19 cellular contexts compared by ENCODE assay signal in the genomic region with DNA sequence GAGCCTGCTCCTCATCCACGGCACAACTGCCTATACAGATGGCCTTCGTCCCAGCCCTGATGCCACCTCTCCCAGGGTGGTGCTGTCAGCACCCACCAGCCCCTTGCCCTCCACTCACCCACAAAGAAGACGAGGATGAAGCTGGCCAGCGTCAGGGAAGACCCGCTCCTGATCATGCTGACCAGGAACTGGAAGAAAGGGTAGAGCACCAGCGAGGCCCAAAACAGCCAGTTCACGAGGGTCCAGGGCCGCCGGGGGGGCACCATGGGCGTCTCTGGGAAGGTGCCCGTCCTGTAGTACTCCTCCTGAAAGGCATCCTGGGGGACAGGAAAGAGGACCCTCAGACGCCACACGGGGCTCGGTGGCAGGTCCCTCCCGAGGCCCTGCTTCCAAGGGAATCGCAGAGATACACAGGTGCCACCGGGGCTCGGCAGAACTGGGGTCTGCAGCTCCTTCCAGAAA.
A peak's percentile ranks its signal among the peaks of the same experiment; 100 is the strongest.
DNase-seq lines count a peak whose midpoint lies in the region; ATAC-seq, FAIRE-seq and TF ChIP-seq lines count a peak whose summit lies in the region.
"Had no signal": no experiment of that assay in that cellular context is flagged by ENCODE, and none has a peak within 500 bp of the region (broad histone marks: within the 10 kb centered on the region; RNA-seq: fewer than 3 reads in every experiment).

No MANE protein-coding gene starts in this region.

- POLR2A ChIA-PET in PC-3 (lab: Charles Lee; ENCODE audit: unreplicated experiment) (no interaction called here), H1 (lab: Charles Lee; ENCODE audit: partially characterized antibody) (no interaction called here)
- POLR2A ChIA-PET in CD4-positive, alpha-beta memory T cell (lab: Charles Lee; ENCODE audit: partially characterized antibody), result no interaction called here

- H3K9me3 Mint-ChIP-seq in activated CD8-positive, alpha-beta memory T cell treated with anti-CD3 and anti-CD28 coated beads, Interleukin-2, amount 10 ng/mL, durations not matched to agents 7 days and 5 days (ENCODE audit: low read depth), result no peaks in the 10 kb centered on the region
- peaks cover 0 to 2% (median 0%) of the 10 kb centered on the region in 8 donors for H3K9me3 Mint-ChIP-seq in CD4-positive, alpha-beta memory T cell

- CTCF ChIA-PET in activated CD8-positive, alpha-beta memory T cell treated with anti-CD3 and anti-CD28 coated beads, Interleukin-2, amount 10 ng/mL, durations not matched to agents 7 days and 5 days (lab: Charles Lee), result no interaction called here
- CTCF ChIA-PET in PC-3 (lab: Charles Lee), result interaction anchor here (0.8 kb wide), 1 partner anchor 232 kb away, joined by 5 read pairs; no protein-coding TSS in a partner anchor
- CTCF ChIA-PET in H1 (lab: Charles Lee; ENCODE audit: partially characterized antibody), result interaction anchor here (0.6 to 5.0 kb wide), 10 partner anchors 11 to 300 kb away, joined by 3 to 77 read pairs (median 4); no protein-coding TSS in a partner anchor
- CTCF ChIA-PET in CD4-positive, alpha-beta memory T cell (lab: Charles Lee; ENCODE audit: partially characterized antibody), result no interaction called here

- peak overlapping the region; percentile 53; the same call in 1 of the 2 replicates for H4K8ac ChIP-seq in H1 (ENCODE audit: extremely low read depth, insufficient read depth, low read length)

- H3K18ac ChIP-seq in H1 (ENCODE audit: extremely low read depth, low read length), result no peak overlapping the region

- H3K4me2 ChIP-seq in PC-3 (ENCODE audit: low read length) (no peak overlapping the region), H1 (ENCODE audit: insufficient read depth in 1 of 2, low read depth in 2 of 2, low read length in 2 of 2) (no peak overlapping the region), skeletal muscle satellite cell (ENCODE audit: low read length) (peak overlapping the region; percentile 32)

- H3K9me2 ChIP-seq in PC-3 (replicated peaks; ENCODE audit: low read length), result no peaks in the 10 kb centered on the region

- intact Hi-C loops in PC-3 (cut with micrococcal nuclease), result loop anchor here (10.0 kb wide), 1 partner anchor 145 kb away; a partner anchor contains a TSS
- intact Hi-C loops in CD4-positive, alpha-beta memory T cell (cut with micrococcal nuclease), result no loop called here

- ATAC-seq in activated CD8-positive, alpha-beta memory T cell treated with anti-CD3 and anti-CD28 coated beads, Interleukin-2, amount 10 ng/mL, durations not matched to agents 7 days and 5 days, result no peak
- no peak for ATAC-seq in PC-3
- ATAC-seq: SK-N-SH treated with all-trans-retinoic acid at 6 μM for 48 hours had no signal

- H2BK20ac ChIP-seq in H1 (ENCODE audit: low read length), result no peak overlapping the region

- H3K56ac ChIP-seq in H1 (replicated peaks; ENCODE audit: insufficient read length, low read depth, low read length), result no peak overlapping the region

- H3K4me3 ChIP-seq in PC-3 (ENCODE audit: low read length), result no peak overlapping the region
- no peak overlapping the region for H3K4me3 ChIP-seq in H1 (ENCODE audit: extremely low read depth in 1 of 4, insufficient read depth in 2 of 4, low read depth in 3 of 4, low read length in 4 of 4)
- no peak overlapping the region for H3K4me3 ChIP-seq in skeletal muscle satellite cell (ENCODE audit: low read length)
- no peak overlapping the region for H3K4me3 ChIP-seq in CD4-positive, alpha-beta memory T cell (ENCODE audit: low read length in 2 of 2)
- H3K4me3 ChIP-seq: HAP-1, Peyer's patch had no signal

- no peaks in the 10 kb centered on the region for H3K79me2 ChIP-seq in PC-3 (ENCODE audit: low read length)
- no peaks in the 10 kb centered on the region for H3K79me2 ChIP-seq in H1 (ENCODE audit: control insufficient read depth in 1 of 2, insufficient read depth in 2 of 2, low read length in 2 of 2)

- no peak overlapping the region for H3K14ac ChIP-seq in H1 (ENCODE audit: insufficient read length)

- H3K4me3 Mint-ChIP-seq in activated CD8-positive, alpha-beta memory T cell treated with anti-CD3 and anti-CD28 coated beads, Interleukin-2, amount 10 ng/mL, durations not matched to agents 7 days and 5 days, result no peak overlapping the region
- no peak overlapping the region for H3K4me3 Mint-ChIP-seq in CD4-positive, alpha-beta memory T cell

- 91% methylated on average over 13 of the region's 18 CpGs; no CpG with 5 or more reads in 1 of the 2 experiments for WGBS in H1 (ENCODE audit: extremely low coverage in 1 of 2, insufficient coverage in 1 of 2, insufficient read length in 1 of 2, insufficient replicate concordance in 2 of 2, low coverage in 1 of 2, low lambda C conversion rate in 2 of 2, missing lambda C conversion rate in 1 of 2), 2 experiments

- no peak overlapping the region for H2BK12ac ChIP-seq in H1 (ENCODE audit: low read depth, low read length)

- no peak for FAIRE-seq in H1 (lab: Jason Lieb, UNC)
- FAIRE-seq: GM19239 had no signal

- H4K5ac ChIP-seq in H1 (ENCODE audit: insufficient read length, low read depth, low read length), result no peak overlapping the region

- H3K27me3 ChIP-seq in PC-3 (ENCODE audit: low read length) (no peaks in the 10 kb centered on the region), H1 (replicated peaks in 1 of 4; ENCODE audit: control insufficient read depth in 3 of 4, extremely low read depth in 1 of 4, insufficient read depth in 3 of 4, low read length in 3 of 4) (no peaks in the 10 kb centered on the region), skeletal muscle satellite cell (ENCODE audit: control insufficient read depth, insufficient read depth, low read length) (no peaks in the 10 kb centered on the region)
- no peaks in the 10 kb centered on the region for H3K27me3 ChIP-seq in CD4-positive, alpha-beta memory T cell (ENCODE audit: insufficient read depth, low read length)
- H3K27me3 ChIP-seq: Peyer's patch had no signal

- no peak for TF ChIP-seq RAD21 in H1 (IDR thresholded peaks at IDR 0.05 in 1 of 2, conservative IDR thresholded peaks at IDR 0.05 in 1 of 2; ENCODE audit: low read depth in 2 of 2, low read length in 2 of 2)

- H3K27me3 Mint-ChIP-seq in activated CD8-positive, alpha-beta memory T cell treated with anti-CD3 and anti-CD28 coated beads, Interleukin-2, amount 10 ng/mL, durations not matched to agents 7 days and 5 days, result no peaks in the 10 kb centered on the region
- H3K27me3 Mint-ChIP-seq in CD4-positive, alpha-beta memory T cell, result no peaks in the 10 kb centered on the region

- no peaks in the 10 kb centered on the region for H4K20me1 ChIP-seq in PC-3 (ENCODE audit: low read length)
- peaks cover 0 to 5% of the 10 kb centered on the region in 2 experiments for H4K20me1 ChIP-seq in H1 (replicated peaks in 1 of 2; ENCODE audit: control insufficient read depth in 1 of 2, insufficient read depth in 2 of 2, low read length in 2 of 2)

- H3F3A ChIP-seq in PC-3 (ENCODE audit: low read length, unreplicated experiment), result no peaks in the 10 kb centered on the region

- no peak for TF ChIP-seq EP300 in H1 (IDR thresholded peaks at IDR 0.05; ENCODE audit: borderline replicate concordance in 1 of 2, low read depth in 2 of 2, low read length in 2 of 2)

- H2BK5ac ChIP-seq in H1 (ENCODE audit: low read depth, low read length), result no peak overlapping the region

- TF ChIP-seq CTCF in PC-3 (conservative IDR thresholded peaks at IDR 0.05; ENCODE audit: low read depth, low read length) (no peak), H1 (IDR thresholded peaks at IDR 0.05; ENCODE audit: control extremely low read depth in 1 of 3, insufficient read depth in 1 of 3, low read depth in 1 of 3, low read length in 3 of 3) (no peak)

- no peak overlapping the region for H2AK5ac ChIP-seq in H1 (ENCODE audit: low read depth, low read length)

- no peaks in the 10 kb centered on the region for H3K9me3 ChIP-seq in PC-3 (ENCODE audit: low read length)
- H3K9me3 ChIP-seq in H1 (ENCODE audit: insufficient read depth in 2 of 2, low read depth in 1 of 2, low read length in 1 of 2), result no peaks in the 10 kb centered on the region
- H3K9me3 ChIP-seq in skeletal muscle satellite cell (replicated peaks; ENCODE audit: low read length), result no peaks in the 10 kb centered on the region
- H3K9me3 ChIP-seq in CD4-positive, alpha-beta memory T cell (ENCODE audit: control insufficient read depth in 1 of 2, low read length in 2 of 2), result no peaks in the 10 kb centered on the region
- H3K9me3 ChIP-seq: HAP-1, Peyer's patch had no signal

- no peaks in the 10 kb centered on the region for H3K4me1 Mint-ChIP-seq in activated CD8-positive, alpha-beta memory T cell treated with anti-CD3 and anti-CD28 coated beads, Interleukin-2, amount 10 ng/mL, durations not matched to agents 7 days and 5 days
- H3K4me1 Mint-ChIP-seq in CD4-positive, alpha-beta memory T cell, result no peaks in the 10 kb centered on the region

- H3K27ac ChIP-seq in PC-3 (ENCODE audit: low read length), result peak overlapping the region; percentile 86
- H3K27ac ChIP-seq in H1 (ENCODE audit: low read depth, low read length), result no peak overlapping the region
- no peak overlapping the region for H3K27ac ChIP-seq in CD4-positive, alpha-beta memory T cell (ENCODE audit: low read depth, low read length)
- H3K27ac ChIP-seq: 22Rv1, Peyer's patch had no signal

- H4K91ac ChIP-seq in H1 (replicated peaks; ENCODE audit: insufficient read length, low read length), result no peak overlapping the region

- H3K27ac Mint-ChIP-seq in activated CD8-positive, alpha-beta memory T cell treated with anti-CD3 and anti-CD28 coated beads, Interleukin-2, amount 10 ng/mL, durations not matched to agents 7 days and 5 days, result no peak overlapping the region
- H3K27ac Mint-ChIP-seq in CD4-positive, alpha-beta memory T cell, result no peak overlapping the region

- no peak for TF ChIP-seq POLR2A in H1 (IDR thresholded peaks at IDR 0.05; ENCODE audit: control extremely low read depth in 1 of 2, low read depth in 2 of 2, low read length in 2 of 2)

- H3K9ac ChIP-seq in PC-3 (ENCODE audit: low read length) (peak overlapping the region; percentile 73), H1 (replicated peaks in 1 of 4; ENCODE audit: extremely low read depth in 1 of 4, low read depth in 3 of 4, low read length in 3 of 4) (no peak overlapping the region), skeletal muscle satellite cell (ENCODE audit: low read depth, low read length) (no peak overlapping the region)

- H3K36me3 ChIP-seq in PC-3 (ENCODE audit: low read depth, low read length) (no peaks in the 10 kb centered on the region), H1 (ENCODE audit: control insufficient read depth in 2 of 4, insufficient read depth in 4 of 4, low read length in 3 of 4) (peaks cover 2 to 20% (median 11%) of the 10 kb centered on the region in 4 experiments; a peak in 4 of 8 replicates), skeletal muscle satellite cell (ENCODE audit: insufficient read depth, low read length) (peaks cover 7% of the 10 kb centered on the region)
- no peaks in the 10 kb centered on the region for H3K36me3 ChIP-seq in CD4-positive, alpha-beta memory T cell (ENCODE audit: insufficient read depth, low read length)
- H3K36me3 ChIP-seq: HAP-1 had no signal

- H2AFZ ChIP-seq in PC-3 (ENCODE audit: low read length) (no peak overlapping the region), H1 (ENCODE audit: low read length) (no peak overlapping the region)

- H3K4me1 ChIP-seq in PC-3 (ENCODE audit: insufficient read depth, low read length) (peaks cover 39% of the 10 kb centered on the region), H1 (replicated peaks in 1 of 4; ENCODE audit: control insufficient read depth in 3 of 4, insufficient read depth in 4 of 4, low read length in 3 of 4) (no peaks in the 10 kb centered on the region; a peak in 1 of 7 replicates), skeletal muscle satellite cell (ENCODE audit: control insufficient read depth, insufficient read depth, low read length) (peaks cover 15% of the 10 kb centered on the region)
- no peaks in the 10 kb centered on the region for H3K4me1 ChIP-seq in CD4-positive, alpha-beta memory T cell (ENCODE audit: insufficient read depth, low read length)
- H3K4me1 ChIP-seq: HAP-1, Peyer's patch had no signal

- no peaks in the 10 kb centered on the region for H3K79me1 ChIP-seq in H1 (ENCODE audit: low read depth, low read length)

- H3K23me2 ChIP-seq in H1 (ENCODE audit: low read depth, low read length), result no peaks in the 10 kb centered on the region

- BruUV-seq in PC-3 (replicated peaks; lab: Mats Ljungman, UMichigan), result no TSS peak

- H3K36me3 Mint-ChIP-seq in activated CD8-positive, alpha-beta memory T cell treated with anti-CD3 and anti-CD28 coated beads, Interleukin-2, amount 10 ng/mL, durations not matched to agents 7 days and 5 days, result no peaks in the 10 kb centered on the region
- H3K36me3 Mint-ChIP-seq in CD4-positive, alpha-beta memory T cell, result peaks cover 15 to 20% of the 10 kb centered on the region in 2 donors

- no peak overlapping the region for H2BK15ac ChIP-seq in H1 (ENCODE audit: low read length)

- DNase-seq in activated CD8-positive, alpha-beta memory T cell treated with anti-CD3 and anti-CD28 coated beads, Interleukin-2, amount 10 ng/mL, durations not matched to agents 7 days and 5 days, result peak; percentile 29
- no peak for DNase-seq in activated CD8-positive, alpha-beta memory T cell treated with anti-CD3 and anti-CD28 coated beads, Interleukin-2, amount 50 U/mL, for 48 hours
- DNase-seq in PC-3, result no peak
- DNase-seq in H1 (ENCODE audit: low read depth in 1 of 2, low spot score in 2 of 2), result no peak
- DNase-seq in KG1 (lab: John Stamatoyannopoulos, UW), result no peak
- DNase-seq in CD4-positive, alpha-beta memory T cell, result no peak
- no peak for DNase-seq in NCI-H1694 treated with DMSO at 0.1 percent for 48 hours (lab: John Stamatoyannopoulos, UW)
- DNase-seq: ACHN, GDM1, KBM-7, NCI-H1092, NCI-H1436 treated with DMSO at 0.1 percent for 48 hours, NCI-H226 had no signal

- no peak overlapping the region for H3K23ac ChIP-seq in H1 (ENCODE audit: insufficient read length)

- no peak overlapping the region for H3K4ac ChIP-seq in H1 (replicated peaks; ENCODE audit: insufficient read length, low read depth, low read length)

- H2BK120ac ChIP-seq in H1 (replicated peaks; ENCODE audit: low read depth, low read length), result no peak overlapping the region

Comparison
In these comparisons a context has a peak if more than half of its experiments do, and no peak if none do; other contexts are left out.
1. CTCF ChIA-PET loops: an anchor here in PC-3 (0.8 kb wide) and H1 (0.6 to 5.0 kb wide); none called in activated CD8-positive, alpha-beta memory T cell treated with anti-CD3 and anti-CD28 coated beads, Interleukin-2, amount 10 ng/mL, durations not matched to agents 7 days and 5 days and CD4-positive, alpha-beta memory T cell.